Comparison of ENCODE assay signal across 8 cellular contexts in genomic region chr9:136848393-136849037, GRCh38. TPM values are rescaled to one million over a fixed set of nuclear protein-coding genes. Genes with fewer than 3 reads are reported as not detected.
A peak's percentile ranks its signal among the peaks of the same experiment; 100 is the strongest.
DNase-seq lines count a peak whose midpoint lies in the region; ATAC-seq, FAIRE-seq and TF ChIP-seq lines count a peak whose summit lies in the region.

No MANE protein-coding gene starts in this region.

- peaks cover 10 to 68% (median 35%) of the 10 kb centered on the region in 12 donors for H3K4me1 ChIP-seq in heart left ventricle

- H3K27me3 ChIP-seq in heart left ventricle, result peaks cover 0 to 36% (median 15%) of the 10 kb centered on the region in 9 donors

- H3K9me3 ChIP-seq in heart left ventricle, result no peaks in the 10 kb centered on the region

- intact Hi-C loops in heart left ventricle (cut with DNase I), result loop anchor here in 9 of 10 donors (1.0 to 10.0 kb wide), 11 partner anchors 18 to 189 kb away; partner anchors contain the start of genes TMEM141 (in 6 of the 9), FBXW5 (in 5 of the 9), TRAF2 (in 3 of the 9) and C8G (in 2 of the 9)

- ATAC-seq in heart left ventricle (peak; percentile 15 to 41 (median 22)), GM19467 (IDR thresholded peaks at IDR 0.05; ENCODE audit: unreplicated experiment) (no peak)

- H3K27ac ChIP-seq in heart left ventricle, result peak overlapping the region; percentile 59 to 97 (median 92)

- 1 to 2% (median 1%) methylated on average over 16 to 53 of the region's 53 CpGs for WGBS in heart left ventricle, 4 donors

- peak in 1 of 12 donors; percentile 2 for TF ChIP-seq CTCF in heart left ventricle (IDR thresholded peaks at IDR 0.05)

- no peak for TF ChIP-seq POLR2A in heart left ventricle (IDR thresholded peaks at IDR 0.05)

- FAIRE-seq in GM19239 (lab: Jason Lieb, UNC), result no peak
- no peak for FAIRE-seq in HTR-8/SVneo (lab: Jason Lieb, UNC)

- DNase-seq in AG08396 (ENCODE audit: low spot score) (peak; percentile 70), GM19239 (ENCODE audit: insufficient read length, low spot score) (peak; percentile 57), NCI-H2227 (lab: John Stamatoyannopoulos, UW; ENCODE audit: unreplicated experiment) (peak; percentile 68), heart left ventricle (no peak), retina (peak; percentile 53), HTR-8/SVneo (ENCODE audit: insufficient read length, low spot score) (no peak)
- DNase-seq in activated effector memory CD4-positive, alpha-beta T cell treated with anti-CD3 and anti-CD28 coated beads, Interleukin-2, amount 50 U/mL, for 16 hours, result peak; percentile 71

- H3K4me3 ChIP-seq in heart left ventricle, result peak overlapping the region; percentile 63 to 93 (median 84)

- H3K36me3 ChIP-seq in heart left ventricle, result peaks cover 0 to 15% (median 9%) of the 10 kb centered on the region in 9 donors

RNA-seq across cellular contexts. Expression of gene PHPT1, which starts 0.7 kb away (rescaled TPM):
- total RNA-seq in heart left ventricle, result 100 to 1,000 TPM; 230 to 386 (median 266) TPM
- 100 to 1,000 TPM; 225 to 717 TPM for polyA plus RNA-seq in heart left ventricle

RNA-seq across cellular contexts. Expression of gene MAMDC4, which starts 3.6 kb away (rescaled TPM):
- total RNA-seq in heart left ventricle, result 1 to 10 TPM; 2.9 to 8.3 (median 6.1) TPM
- polyA plus RNA-seq in heart left ventricle, result 10 to 100 TPM in 1 of 2 donors, 1 to 10 TPM in 1; 4.5 to 14.9 TPM

RNA-seq across cellular contexts. Expression of gene AJM1, which starts 6.2 kb away (rescaled TPM):
- total RNA-seq in heart left ventricle, result 1 to 10 TPM; 2.6 to 7.0 (median 6.2) TPM
- polyA plus RNA-seq in heart left ventricle, result 1 to 10 TPM; 2.8 to 5.5 TPM

RNA-seq across cellular contexts. Expression of gene EDF1, which starts 17.6 kb away (rescaled TPM):
- total RNA-seq in heart left ventricle, result 100 to 1,000 TPM; 289 to 467 (median 341) TPM
- 100 to 1,000 TPM; 454 to 605 TPM for polyA plus RNA-seq in heart left ventricle

RNA-seq across cellular contexts. Expression of gene TRAF2, which starts 37.8 kb away (rescaled TPM):
- 10 to 100 TPM in 3 of 9 donors, 1 to 10 TPM in 6; 6.3 to 14.7 (median 9.1) TPM for total RNA-seq in heart left ventricle
- polyA plus RNA-seq in heart left ventricle, result 10 to 100 TPM; 10.6 to 28.3 TPM

Comparison
In these comparisons a context has a peak if more than half of its experiments do, and no peak if none do; other contexts are left out.
1. DNase-seq: peak in AG08396 (single experiment), GM19239 (single experiment), NCI-H2227 (single experiment), activated effector memory CD4-positive, alpha-beta T cell treated with anti-CD3 and anti-CD28 coated beads, Interleukin-2, amount 50 U/mL, for 16 hours (single experiment) and retina (single experiment); none in heart left ventricle (0 of 5) and HTR-8/SVneo (single experiment).